Comparison of ENCODE assay signal across 15 cellular contexts in genomic region chr6:159311618-159312017, GRCh38.
DNase-seq lines count a peak whose midpoint lies in the region; ATAC-seq, FAIRE-seq and TF ChIP-seq lines count a peak whose summit lies in the region.
"Had no signal": no experiment of that assay in that cellular context is flagged by ENCODE, and none has a peak within 500 bp of the region (broad histone marks: within the 10 kb centered on the region; RNA-seq: fewer than 3 reads in every experiment).

No MANE protein-coding gene starts in this region.

- H3K4me3 Mint-ChIP-seq in HFFc6 (no peak overlapping the region), neural progenitor cell (no peak overlapping the region)

- no peaks in the 10 kb centered on the region for H3K27me3 Mint-ChIP-seq in HFFc6 (ENCODE audit: insufficient read depth)
- peaks cover 2% of the 10 kb centered on the region for H3K27me3 Mint-ChIP-seq in neural progenitor cell (ENCODE audit: insufficient read depth, low read depth)

- H3K4me3 ChIP-seq in GM12878 (no peak overlapping the region), neural progenitor cell (no peak overlapping the region), foreskin fibroblast (ENCODE audit: low read depth in 1 of 2, low read length in 2 of 2) (no peak overlapping the region), SJCRH30 (no peak overlapping the region)
- H3K4me3 ChIP-seq: BLaER1 treated with 17β-estradiol and CSF1 and Interleukin-3, amounts not matched to agents 10 nM and 100 nM; psoas muscle had no signal

- H3K9me3 ChIP-seq in GM12878 (replicated peaks; ENCODE audit: control insufficient read depth, insufficient read depth, low read length) = no peaks in the 10 kb centered on the region
- H3K9me3 ChIP-seq in neural progenitor cell (ENCODE audit: low read depth) = no peaks in the 10 kb centered on the region
- no peaks in the 10 kb centered on the region for H3K9me3 ChIP-seq in SJCRH30 (replicated peaks)
- H3K9me3 ChIP-seq: psoas muscle had no signal

- no peaks in the 10 kb centered on the region for H3K4me1 ChIP-seq in GM12878 (ENCODE audit: control insufficient read depth, insufficient read depth, low read length)
- H3K4me1 ChIP-seq in neural progenitor cell = no peaks in the 10 kb centered on the region
- no peaks in the 10 kb centered on the region for H3K4me1 ChIP-seq in SJCRH30
- H3K4me1 ChIP-seq: BLaER1 treated with 17β-estradiol and CSF1 and Interleukin-3, amounts not matched to agents 10 nM and 100 nM; psoas muscle had no signal

- RAD21 ChIA-PET in GM12878 (lab: Charles Lee; ENCODE audit: unreplicated experiment) = no interaction called here

- H3K27ac Mint-ChIP-seq in HFFc6 = no peak overlapping the region
- no peak overlapping the region for H3K27ac Mint-ChIP-seq in neural progenitor cell

- H3K27ac ChIP-seq in GM12878 (ENCODE audit: control insufficient read depth, insufficient read depth) (no peak overlapping the region), neural progenitor cell (no peak overlapping the region), SJCRH30 (no peak overlapping the region)
- H3K27ac ChIP-seq: BLaER1 treated with 17β-estradiol and CSF1 and Interleukin-3, amounts not matched to agents 10 nM and 100 nM; psoas muscle had no signal

- H3K36me3 ChIP-seq in GM12878 (ENCODE audit: control insufficient read depth in 2 of 2, insufficient read depth in 2 of 2, low read length in 1 of 2) = no peaks in the 10 kb centered on the region
- no peaks in the 10 kb centered on the region for H3K36me3 ChIP-seq in neural progenitor cell
- no peaks in the 10 kb centered on the region for H3K36me3 ChIP-seq in SJCRH30
- H3K36me3 ChIP-seq: BLaER1 treated with 17β-estradiol and CSF1 and Interleukin-3, amounts not matched to agents 10 nM and 100 nM had no signal

- H3F3A ChIP-seq in neural progenitor cell (ENCODE audit: low read depth) = no peaks in the 10 kb centered on the region

- CTCF ChIA-PET in GM12878 (lab: Yijun Ruan, JAX) = no interaction called here

- H3K79me2 ChIP-seq in GM12878 (ENCODE audit: control insufficient read depth, insufficient read depth, low read length) (no peaks in the 10 kb centered on the region), neural progenitor cell (ENCODE audit: low read depth) (no peaks in the 10 kb centered on the region)

- TF ChIP-seq RAD21 in GM12878 (IDR thresholded peaks at IDR 0.05; ENCODE audit: insufficient read depth, low read depth, low read length) = no peak

- H2AFZ ChIP-seq in GM12878 (ENCODE audit: control insufficient read depth, low read depth, low read length) (no peak overlapping the region), neural progenitor cell (replicated peaks) (no peak overlapping the region)

- POLR2A ChIA-PET in GM12878 (lab: Charles Lee) = no interaction called here

- H3K9me3 Mint-ChIP-seq in HFFc6 (peaks cover 6% of the 10 kb centered on the region), neural progenitor cell (no peaks in the 10 kb centered on the region)

- no peaks in the 10 kb centered on the region for H4K20me1 ChIP-seq in GM12878 (ENCODE audit: control insufficient read depth, insufficient read depth)
- H4K20me1 ChIP-seq in neural progenitor cell (ENCODE audit: low read depth) = no peaks in the 10 kb centered on the region
- H4K20me1 ChIP-seq: BLaER1 treated with 17β-estradiol and CSF1 and Interleukin-3, amounts not matched to agents 10 nM and 100 nM had no signal

- intact Hi-C loops in GM12878 (cut with micrococcal nuclease; ENCODE audit: unreplicated experiment) = no loop called here

- SMC1A ChIA-PET in GM12878 (lab: Charles Lee; ENCODE audit: uncharacterized antibody, unreplicated experiment) = no interaction called here

- H3K4me1 Mint-ChIP-seq in HFFc6 (ENCODE audit: low read depth) (no peaks in the 10 kb centered on the region), neural progenitor cell (no peaks in the 10 kb centered on the region)

- DNase-seq in ELR (ENCODE audit: low read depth) (peak; percentile 23), HFFc6 (no peak), GM12878 (ENCODE audit: low read depth, low spot score) (no peak), neural progenitor cell (ENCODE audit: low spot score) (peak; percentile 8), foreskin fibroblast (no peak), NCI-H510A (lab: John Stamatoyannopoulos, UW) (no peak), SJCRH30 (no peak)
- no peak for DNase-seq in activated T-cell treated with anti-CD3 and anti-CD28 coated beads, Interleukin-2, amount 50 U/mL, for 48 hours
- DNase-seq: activated CD4-positive, alpha-beta T cell treated with anti-CD3 and anti-CD28 coated beads for 1 hour; amniotic stem cell; dermis blood vessel endothelial cell; foreskin melanocyte; NCI-H2081; psoas muscle had no signal

- ATAC-seq in GM12878 = peak; percentile 56
- ATAC-seq: psoas muscle had no signal

- no peaks in the 10 kb centered on the region; a peak in 1 of 4 replicates for H3K27me3 ChIP-seq in GM12878 (replicated peaks in 1 of 2; ENCODE audit: control insufficient read depth in 2 of 2, insufficient read depth in 2 of 2, low read length in 1 of 2)
- no peaks in the 10 kb centered on the region for H3K27me3 ChIP-seq in neural progenitor cell
- no peaks in the 10 kb centered on the region; the same call in 1 of the 2 replicates for H3K27me3 ChIP-seq in SJCRH30
- H3K27me3 ChIP-seq: BLaER1 treated with 17β-estradiol and CSF1 and Interleukin-3, amounts not matched to agents 10 nM and 100 nM had no signal

- in situ Hi-C loops in GM12878 (cut with MboI) = no loop called here

- FAIRE-seq in GM12878 (lab: Jason Lieb, UNC) = no peak

- no peak for TF ChIP-seq POLR2A in GM12878 (IDR thresholded peaks at IDR 0.05; ENCODE audit: low read depth, low read length)

- TF ChIP-seq EP300 in GM12878 (IDR thresholded peaks at IDR 0.05; ENCODE audit: borderline replicate concordance in 1 of 2, control insufficient read depth in 1 of 2, low read depth in 2 of 2, low read length in 2 of 2) = no peak

- TF ChIP-seq CTCF in HFFc6 (IDR thresholded peaks at IDR 0.05) (0 out of 2 replicates have a peak, but pooled peaks have one; percentile 16), GM12878 (IDR thresholded peaks at IDR 0.05 in 2 of 3, conservative IDR thresholded peaks at IDR 0.05 in 1 of 3; ENCODE audit: control insufficient read depth in 2 of 3, extremely low read depth in 1 of 3, insufficient read depth in 1 of 3, low read depth in 3 of 3, low read length in 3 of 3) (0 out of 6 replicates have a peak, but pooled peaks of 2 of the 3 experiments have one; percentile 7 to 17), neural progenitor cell (IDR thresholded peaks at IDR 0.05) (peak; percentile 28), foreskin fibroblast (IDR thresholded peaks at IDR 0.05; ENCODE audit: low read depth, low read length) (no peak)

- 13% methylated on average over 4 of the region's 4 CpGs for WGBS in GM12878 (ENCODE audit: insufficient coverage, insufficient replicate concordance, low lambda C conversion rate, missing lambda C conversion rate)

- no TSS peak for BruUV-seq in GM12878 (replicated peaks; lab: Mats Ljungman, UMichigan)

- H3K9ac ChIP-seq in GM12878 (ENCODE audit: control insufficient read depth, insufficient read depth, low read length) (no peak overlapping the region), neural progenitor cell (no peak overlapping the region)
- H3K9ac ChIP-seq: BLaER1 treated with 17β-estradiol and CSF1 and Interleukin-3, amounts not matched to agents 10 nM and 100 nM had no signal

- H3K36me3 Mint-ChIP-seq in HFFc6 (ENCODE audit: low read depth) (no peaks in the 10 kb centered on the region), neural progenitor cell (no peaks in the 10 kb centered on the region)

- H3K4me2 ChIP-seq in GM12878 (ENCODE audit: control insufficient read depth, insufficient read depth) (no peak overlapping the region), neural progenitor cell (no peak overlapping the region)
- H3K4me2 ChIP-seq: BLaER1 treated with 17β-estradiol and CSF1 and Interleukin-3, amounts not matched to agents 10 nM and 100 nM had no signal

TF ChIP-seq in GM12878, 131 proteins besides CTCF, POLR2A, EP300 and RAD21:
- TF ChIP-seq RAD51 (IDR thresholded peaks at IDR 0.05) (no peak), PBX3 (IDR thresholded peaks at IDR 0.05; ENCODE audit: insufficient replicate concordance, low read depth, low read length) (no peak)

Comparison
In these comparisons a context has a peak if more than half of its experiments do, and no peak if none do; other contexts are left out.
1. DNase-seq: peak in ELR (single experiment) and neural progenitor cell (single experiment); none in HFFc6 (single experiment), GM12878 (single experiment), foreskin fibroblast (0 of 2), activated T-cell treated with anti-CD3 and anti-CD28 coated beads, Interleukin-2, amount 50 U/mL, for 48 hours (0 of 2), NCI-H510A (single experiment) and SJCRH30 (0 of 2).